ENCODE assay signal across 17 cellular contexts in genomic region chr3:113575191-113575590, GRCh38. TPM values are rescaled to one million over a fixed set of nuclear protein-coding genes. Genes with fewer than 3 reads are reported as not detected.
A peak's percentile ranks its signal among the peaks of the same experiment; 100 is the strongest.
DNase-seq lines count a peak whose midpoint lies in the region; ATAC-seq lines count a peak whose summit lies in the region.
"Had no signal": no experiment of that assay in that cellular context is flagged by ENCODE, and none has a peak within 500 bp of the region (broad histone marks: within the 10 kb centered on the region; RNA-seq: fewer than 3 reads in every experiment).

No MANE protein-coding gene starts in this region.

- ATAC-seq in GM21576 (IDR thresholded peaks at IDR 0.05; ENCODE audit: unreplicated experiment), result no peak
- ATAC-seq in HG03095 (IDR thresholded peaks at IDR 0.05; ENCODE audit: unreplicated experiment), result no peak
- ATAC-seq in GM21381 (IDR thresholded peaks at IDR 0.05; ENCODE audit: unreplicated experiment), result no peak
- ATAC-seq: activated CD4-positive, alpha-beta T cell treated with anti-CD3 and anti-CD28 coated beads for 36 hours; Panc1 had no signal

- H3K4ac ChIP-seq in neuronal stem cell (ENCODE audit: low read length), result no peak overlapping the region

- H3K4me1 ChIP-seq in neuronal stem cell (ENCODE audit: control insufficient read depth in 2 of 2, insufficient read depth in 1 of 2, low read depth in 1 of 2, low read length in 2 of 2), result peaks cover 8 to 19% of the 10 kb centered on the region in 2 donors

- no peaks in the 10 kb centered on the region for H3K9me3 ChIP-seq in neuronal stem cell (replicated peaks in 1 of 2; ENCODE audit: control insufficient read depth in 2 of 2, insufficient read depth in 1 of 2, low read depth in 1 of 2, low read length in 2 of 2)
- H3K9me3 ChIP-seq: neutrophil had no signal

- no peaks in the 10 kb centered on the region for H3K36me3 ChIP-seq in neuronal stem cell (replicated peaks in 1 of 2; ENCODE audit: control insufficient read depth in 2 of 2, insufficient read depth in 2 of 2, low read length in 2 of 2)
- H3K36me3 ChIP-seq: neutrophil had no signal

- H3K9ac ChIP-seq in neuronal stem cell (ENCODE audit: low read depth, low read length, poor library complexity), result no peak overlapping the region

- H3K27ac ChIP-seq in neuronal stem cell (replicated peaks; ENCODE audit: low read length), result no peak overlapping the region
- H3K27ac ChIP-seq: neutrophil, skin epidermis had no signal

- H2BK12ac ChIP-seq in neuronal stem cell (ENCODE audit: low read length), result no peak overlapping the region

- no peaks in the 10 kb centered on the region for H3K27me3 ChIP-seq in neuronal stem cell (ENCODE audit: control insufficient read depth in 3 of 3, insufficient read depth in 3 of 3, low read depth in 1 of 3, low read length in 3 of 3)
- H3K27me3 ChIP-seq: neutrophil had no signal

- no peak overlapping the region for H3K18ac ChIP-seq in neuronal stem cell (ENCODE audit: low read length)

- no peak overlapping the region for H2AK5ac ChIP-seq in neuronal stem cell (ENCODE audit: low read depth, low read length)

- H3K79me1 ChIP-seq in neuronal stem cell (ENCODE audit: low read depth, low read length), result no peaks in the 10 kb centered on the region

- H2BK5ac ChIP-seq in neuronal stem cell (ENCODE audit: low read length), result no peak overlapping the region

- H3K4me3 ChIP-seq in neuronal stem cell (ENCODE audit: low read length in 2 of 2), result no peak overlapping the region
- H3K4me3 ChIP-seq: skin epidermis had no signal

- H2AFZ ChIP-seq in neuronal stem cell (ENCODE audit: low read length), result no peak overlapping the region

- no peak overlapping the region for H2BK15ac ChIP-seq in neuronal stem cell (ENCODE audit: low read length)

- H2BK120ac ChIP-seq in neuronal stem cell (ENCODE audit: low read depth, low read length), result no peak overlapping the region

- no peak overlapping the region for H3K14ac ChIP-seq in neuronal stem cell (ENCODE audit: low read length)

- H4K91ac ChIP-seq in neuronal stem cell (ENCODE audit: low read depth, low read length, poor library complexity), result no peak overlapping the region

- peak overlapping the region; percentile 21 for H3K4me2 ChIP-seq in neuronal stem cell (ENCODE audit: insufficient read depth, low read length, poor library complexity, severe bottlenecking)

- H4K8ac ChIP-seq in neuronal stem cell (ENCODE audit: low read depth, low read length), result no peak overlapping the region

- DNase-seq in NCI-H1436 (lab: John Stamatoyannopoulos, UW), result peak; percentile 35
- no peak for DNase-seq in NCI-H1436 treated with DMSO at 0.1 percent for 48 hours (lab: John Stamatoyannopoulos, UW)
- DNase-seq in HT-29 (ENCODE audit: low spot score), result peak; percentile 65
- peak; percentile 63 for DNase-seq in ecto neural progenitor cell (ENCODE audit: low spot score)
- peak; percentile 56 for DNase-seq in neuronal stem cell (ENCODE audit: low spot score)
- DNase-seq: activated CD4-positive, alpha-beta T cell treated with anti-CD3 and anti-CD28 coated beads for 36 hours; activated T-cell treated with anti-CD3 and anti-CD28 coated beads, Interleukin-2, amount 50 U/mL, for 1 hour; amygdala; NCI-H226 had no signal

- no peak overlapping the region for H3K23ac ChIP-seq in neuronal stem cell (ENCODE audit: low read depth, low read length, poor library complexity)

- no CpG with 5 or more reads among the region's 4 CpGs for WGBS in neuronal stem cell (ENCODE audit: extremely low coverage in 2 of 2, insufficient read length in 2 of 2, insufficient replicate concordance in 1 of 2), 2 donors

RNA-seq across cellular contexts. Expression of gene SIDT1, which starts 42.8 kb away (rescaled TPM):
- 4.8 and 5.5 TPM in 2 replicates for total RNA-seq in HT-29 (2014; rRNA removed; shearing (Covaris generic))
- not detected for polyA plus RNA-seq in neuronal stem cell (2013, experiment 1 of 2)
- polyA plus RNA-seq in neuronal stem cell (2013, experiment 2 of 2), result not detected
- total RNA-seq: epithelial cell of proximal tubule, H4 had no signal
